Comparison of ENCODE assay signal across 8 cellular contexts in the genomic region with DNA sequence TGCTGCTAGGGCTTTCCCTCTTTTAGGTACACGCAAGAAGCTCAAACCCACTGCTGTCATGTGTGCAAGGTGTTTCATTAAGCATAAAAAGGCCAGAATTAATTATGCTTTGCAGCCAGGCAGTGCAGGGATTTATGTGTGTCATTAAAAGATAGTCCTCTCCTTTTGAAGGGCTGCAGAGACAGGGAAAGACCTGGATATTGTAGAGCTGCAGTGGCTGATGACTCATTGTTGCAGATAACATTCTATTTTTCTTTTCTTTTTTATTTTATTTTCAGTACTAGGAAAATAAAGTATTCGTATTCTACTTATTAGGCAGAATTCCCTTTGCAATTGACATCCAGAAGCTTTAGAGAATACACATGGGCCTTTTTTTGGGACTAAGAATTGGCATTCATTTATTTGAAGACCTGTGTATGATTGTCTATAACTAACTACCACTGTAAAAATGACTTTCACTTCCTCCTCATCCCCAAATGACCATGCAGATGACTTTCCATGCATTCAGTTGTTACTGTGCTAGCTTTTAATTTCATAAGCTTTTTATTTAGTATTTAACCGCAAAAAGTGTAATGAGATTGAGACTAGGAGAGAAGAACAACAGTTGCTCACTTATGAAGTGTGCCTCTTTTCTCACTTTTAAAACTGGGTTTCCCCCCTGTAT.
DNase-seq lines count a peak whose midpoint lies in the region; ATAC-seq, FAIRE-seq and TF ChIP-seq lines count a peak whose summit lies in the region.
"Had no signal": no experiment of that assay in that cellular context is flagged by ENCODE, and none has a peak within 500 bp of the region (broad histone marks: within the 10 kb centered on the region; RNA-seq: fewer than 3 reads in every experiment).

No MANE protein-coding gene starts in this region.

- H3K9me3 Mint-ChIP-seq in osteocyte (ENCODE audit: unreplicated experiment): peaks cover 4% of the 10 kb centered on the region

- H3K4me1 Mint-ChIP-seq in osteocyte (ENCODE audit: unreplicated experiment): peaks cover 37% of the 10 kb centered on the region

- no peak overlapping the region for H3K27ac Mint-ChIP-seq in osteocyte (ENCODE audit: unreplicated experiment)
- H3K27ac Mint-ChIP-seq: IgD-negative memory B cell had no signal

- peak; percentile 18 for FAIRE-seq in endometrium (lab: Jason Lieb, UNC)

- no peaks in the 10 kb centered on the region for H3K27me3 Mint-ChIP-seq in osteocyte (ENCODE audit: unreplicated experiment)

- TF ChIP-seq CTCF in osteocyte (IDR thresholded peaks at IDR 0.05): no peak

- ATAC-seq in GM18868 (IDR thresholded peaks at IDR 0.05; ENCODE audit: unreplicated experiment): peak; percentile 50
- no peak for ATAC-seq in HG03354 (IDR thresholded peaks at IDR 0.05; ENCODE audit: poor library complexity, severe bottlenecking, unreplicated experiment)

- DNase-seq in LHCN-M2 (ENCODE audit: low read depth) (peak; percentile 33), osteocyte (ENCODE audit: extremely low spot score, unreplicated experiment) (no peak), NCI-H1436 treated with DMSO at 0.1 percent for 48 hours (lab: John Stamatoyannopoulos, UW) (no peak), GM19240 (ENCODE audit: insufficient read length, low spot score) (no peak)

- peak overlapping the region; percentile 18 for H3K4me3 Mint-ChIP-seq in osteocyte (ENCODE audit: unreplicated experiment)
- H3K4me3 Mint-ChIP-seq: IgD-negative memory B cell had no signal

- peaks cover 15% of the 10 kb centered on the region for H3K36me3 Mint-ChIP-seq in osteocyte (ENCODE audit: unreplicated experiment)
